Comparison of ENCODE assay signal across 9 cellular contexts in the genomic region with DNA sequence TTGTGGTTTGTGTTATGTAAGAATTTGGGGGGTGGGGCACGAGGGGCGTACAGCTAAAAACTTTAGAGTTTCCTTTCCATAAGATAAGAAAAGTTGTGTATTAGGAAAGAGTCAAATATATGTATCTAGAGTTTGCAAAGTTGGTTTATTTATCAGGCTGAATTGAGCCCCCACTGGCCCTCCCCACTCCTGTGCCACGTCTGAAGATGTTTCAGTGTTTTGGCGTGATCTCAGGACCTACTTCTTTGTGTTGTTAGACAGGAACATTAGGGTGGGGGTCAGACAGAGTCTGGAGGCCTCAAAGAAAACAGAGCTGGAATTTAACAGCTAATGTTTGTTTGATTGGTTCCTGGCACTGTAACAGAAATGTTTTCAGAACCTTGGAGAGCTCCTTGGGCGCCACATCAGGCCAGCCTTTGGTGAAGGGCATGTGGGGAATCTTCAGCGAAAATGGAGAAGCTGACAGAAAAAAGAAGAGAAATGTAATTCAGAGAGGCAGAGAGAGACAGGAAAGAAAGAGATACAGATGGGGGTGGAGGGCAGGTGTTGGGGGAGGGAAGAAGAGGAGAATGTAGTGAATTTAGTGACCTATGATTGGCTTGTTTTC. TPM values are rescaled to one million over a fixed set of nuclear protein-coding genes. Genes with fewer than 3 reads are reported as not detected.
DNase-seq lines count a peak whose midpoint lies in the region; ATAC-seq, FAIRE-seq and TF ChIP-seq lines count a peak whose summit lies in the region.
"Had no signal": no experiment of that assay in that cellular context is flagged by ENCODE, and none has a peak within 500 bp of the region (broad histone marks: within the 10 kb centered on the region; RNA-seq: fewer than 3 reads in every experiment).

No MANE protein-coding gene starts in this region.

- POLR2A ChIA-PET in HepG2 (lab: Yijun Ruan, JAX): interaction anchor here (0.8 to 2.0 kb wide), 3 partner anchors 19 to 23 kb away, joined by 3 to 7 read pairs (median 3); no protein-coding TSS in a partner anchor

- no peak overlapping the region for H3K56ac ChIP-seq in H9 (ENCODE audit: insufficient read length, low read depth, low read length)

- H2BK15ac ChIP-seq in H9 (ENCODE audit: low read depth, low read length): no peak overlapping the region

- CTCF ChIA-PET in HepG2 (lab: Yijun Ruan, JAX; ENCODE audit: low intra/inter-chr PET ratio, low total read pairs): no interaction called here

- H3K4me3 Mint-ChIP-seq in H9 (peak overlapping the region; percentile 64 to 83), T-helper 17 cell (no peak overlapping the region)

- H3K23ac ChIP-seq in H9 (ENCODE audit: insufficient read length, low read depth, low read length): no peak overlapping the region

- H3K4me1 Mint-ChIP-seq in H9 (peaks cover 9 to 11% of the 10 kb centered on the region in 2 experiments), T-helper 17 cell (no peaks in the 10 kb centered on the region)

- in situ Hi-C loops in HepG2 (cut with HindIII; ENCODE audit: extremely low pct_ligation_motif_present, low pct_unique_long_range_greater_than_20kb): no loop called here

- peak; percentile 43 for DNase-seq in EL
- DNase-seq in H9: peak; percentile 73
- DNase-seq in NOMO-1 treated with DMSO at 0.1 percent for 48 hours (lab: John Stamatoyannopoulos, UW; ENCODE audit: unreplicated experiment): peak; percentile 37
- DNase-seq in cardiac fibroblast (ENCODE audit: low read depth in 2 of 2): peak; percentile 53 to 57
- DNase-seq in HepG2 (ENCODE audit: low spot score): peak; percentile 85
- DNase-seq in T-helper 17 cell: no peak
- DNase-seq in activated T-cell treated with anti-CD3 and anti-CD28 coated beads, Interleukin-2, amount 50 U/mL, for 1 hour: no peak
- DNase-seq: lower lobe of right lung had no signal

- H3K9me3 ChIP-seq in H9 (ENCODE audit: control insufficient read depth, low read depth, low read length) (no peaks in the 10 kb centered on the region), HepG2 (ENCODE audit: low read length) (no peaks in the 10 kb centered on the region), T-helper 17 cell (ENCODE audit: control insufficient read depth, low read length, poor library complexity, severe bottlenecking) (no peaks in the 10 kb centered on the region)
- H3K9me3 ChIP-seq: lower lobe of right lung had no signal

- peak; percentile 51 for TF ChIP-seq RAD21 in HepG2 (CRISPR knock-in tag; IDR thresholded peaks at IDR 0.05)

- H4K20me1 ChIP-seq in H9 (ENCODE audit: control insufficient read depth, insufficient read depth, insufficient read length) (no peaks in the 10 kb centered on the region), HepG2 (ENCODE audit: insufficient read depth, low read length) (no peaks in the 10 kb centered on the region)

- H3K27ac ChIP-seq in H9 (ENCODE audit: insufficient read length, low read depth, low read length): no peak overlapping the region
- no peak overlapping the region for H3K27ac ChIP-seq in HepG2 (ENCODE audit: extremely low read length, insufficient read depth, low read length)
- H3K27ac ChIP-seq: lower lobe of right lung had no signal

- BruUV-seq in HepG2 (replicated peaks; lab: Mats Ljungman, UMichigan): no TSS peak

- H3K27me3 Mint-ChIP-seq in H9 (ENCODE audit: low read depth): peaks cover 12% of the 10 kb centered on the region
- no peaks in the 10 kb centered on the region for H3K27me3 Mint-ChIP-seq in T-helper 17 cell

- WGBS in H9 (ENCODE audit: extremely low coverage, insufficient read length, low lambda C conversion rate): no CpG with 5 or more reads among the region's 6 CpGs
- 1% methylated on average over 6 of the region's 6 CpGs for WGBS in HepG2 (ENCODE audit: low lambda C conversion rate)

- H3K9me3 Mint-ChIP-seq in H9: no peaks in the 10 kb centered on the region

- H3K79me1 ChIP-seq in H9 (ENCODE audit: insufficient read depth, low read depth, low read length, poor library complexity, severe bottlenecking): no peaks in the 10 kb centered on the region

- H4K8ac ChIP-seq in H9 (replicated peaks; ENCODE audit: insufficient read length, low read depth, low read length): no peak overlapping the region

- TF ChIP-seq CTCF in H9 (conservative IDR thresholded peaks at IDR 0.05) (no peak), cardiac fibroblast (IDR thresholded peaks at IDR 0.05; ENCODE audit: low read depth, low read length) (no peak), HepG2 (CRISPR knock-in tag; IDR thresholded peaks at IDR 0.05) (no peak)

- H3K4me1 ChIP-seq in H9 (ENCODE audit: insufficient read depth, low read length): no peaks in the 10 kb centered on the region
- H3K4me1 ChIP-seq in HepG2 (ENCODE audit: insufficient read depth, low read length): peaks cover 22% of the 10 kb centered on the region
- H3K4me1 ChIP-seq: lower lobe of right lung had no signal

- no peak overlapping the region for H3K27ac Mint-ChIP-seq in H9
- no peak overlapping the region for H3K27ac Mint-ChIP-seq in T-helper 17 cell

- H3T11ph ChIP-seq in H9 (ENCODE audit: low read length): no peak overlapping the region

- H2BK120ac ChIP-seq in H9 (ENCODE audit: low read depth, low read length, poor library complexity, severe bottlenecking): no peak overlapping the region

- no peak overlapping the region for H3K9ac ChIP-seq in H9 (ENCODE audit: extremely low read depth, insufficient read length, low read length)
- H3K9ac ChIP-seq in HepG2 (ENCODE audit: insufficient read depth, low read depth, low read length): no peak overlapping the region

- H2BK20ac ChIP-seq in H9 (ENCODE audit: low read depth, low read length, poor library complexity, severe bottlenecking): no peak overlapping the region

- no peak overlapping the region for H4K5ac ChIP-seq in H9 (ENCODE audit: insufficient read length, low read depth, low read length)

- H3K79me2 ChIP-seq in H9 (ENCODE audit: insufficient read depth, low read length) (no peaks in the 10 kb centered on the region), HepG2 (ENCODE audit: insufficient read depth, low read length) (no peaks in the 10 kb centered on the region)

- H3K4ac ChIP-seq in H9 (ENCODE audit: low read depth, low read length): no peak overlapping the region

- H3K4me2 ChIP-seq in H9 (ENCODE audit: insufficient read depth, insufficient read length, low read length) (peak overlapping the region; percentile 60), HepG2 (ENCODE audit: low read depth, low read length) (peak overlapping the region; percentile 73)

- TF ChIP-seq EP300 in HepG2 (IDR thresholded peaks at IDR 0.05; ENCODE audit: low read depth in 2 of 2, low read length in 2 of 2) (no peak), HepG2 (CRISPR knock-in tag; IDR thresholded peaks at IDR 0.05; ENCODE audit: borderline replicate concordance) (no peak)

- intact Hi-C loops in HepG2 (cut with micrococcal nuclease; ENCODE audit: unreplicated experiment): loop anchor here (1.0 to 5.0 kb wide), 2 partner anchors 22 to 81 kb away; no protein-coding TSS in a partner anchor

- no peaks in the 10 kb centered on the region for H3K27me3 ChIP-seq in H9 (ENCODE audit: insufficient read depth, low read length)
- no peaks in the 10 kb centered on the region for H3K27me3 ChIP-seq in HepG2 (ENCODE audit: control insufficient read depth in 1 of 2, insufficient read depth in 2 of 2, low read length in 2 of 2)

- FAIRE-seq in HepG2 (lab: Jason Lieb, UNC): peak; percentile 91

- peaks cover 3% of the 10 kb centered on the region for H3K23me2 ChIP-seq in H9 (ENCODE audit: insufficient read length, low read depth, low read length, poor library complexity, severe bottlenecking)

- H2BK12ac ChIP-seq in H9 (ENCODE audit: insufficient read length, low read depth, low read length): no peak overlapping the region

- H2AK5ac ChIP-seq in H9 (ENCODE audit: insufficient read length, low read length): no peak overlapping the region

- H4K91ac ChIP-seq in H9 (ENCODE audit: insufficient read length, low read depth, low read length): no peak overlapping the region

- ATAC-seq in HepG2 (peak; percentile 88), T-helper 17 cell (no peak), GM21825 (IDR thresholded peaks at IDR 0.05; ENCODE audit: unreplicated experiment) (no peak)

- H2BK5ac ChIP-seq in H9 (ENCODE audit: insufficient read length, low read length): no peak overlapping the region

- H3K4me3 ChIP-seq in cardiac fibroblast (replicated peaks in 1 of 2; ENCODE audit: low read depth in 2 of 2, low read length in 2 of 2): no peak overlapping the region
- peak overlapping the region in 2 of 3 experiments; percentile 30 to 67; a peak in 3 of 6 replicates for H3K4me3 ChIP-seq in HepG2 (replicated peaks in 1 of 3; ENCODE audit: insufficient read depth in 1 of 3, low read depth in 2 of 3, low read length in 3 of 3)
- H3K4me3 ChIP-seq: lower lobe of right lung had no signal

- no peak for TF ChIP-seq POLR2A in HepG2 (IDR thresholded peaks at IDR 0.05; ENCODE audit: insufficient read depth in 1 of 2, low read depth in 2 of 2, low read length in 2 of 2)

- no peak overlapping the region for H3K14ac ChIP-seq in H9 (ENCODE audit: insufficient read depth, low read length)

- H2AFZ ChIP-seq in H9 (ENCODE audit: low read length) (no peak overlapping the region), HepG2 (ENCODE audit: low read length) (no peak overlapping the region)

- no peaks in the 10 kb centered on the region for H3K36me3 ChIP-seq in HepG2 (replicated peaks in 1 of 2; ENCODE audit: control insufficient read depth in 1 of 2, insufficient read depth in 2 of 2, low read length in 2 of 2)
- H3K36me3 ChIP-seq: lower lobe of right lung had no signal

- no peak overlapping the region for H3K18ac ChIP-seq in H9 (ENCODE audit: insufficient read length, low read depth, low read length)

- H3K36me3 Mint-ChIP-seq in H9 (ENCODE audit: insufficient read depth in 1 of 3, low read depth in 3 of 3) (no peaks in the 10 kb centered on the region), T-helper 17 cell (ENCODE audit: low read depth) (no peaks in the 10 kb centered on the region)

RNA-seq across cellular contexts. Expression of gene NRSN1, which starts 0.7 kb away (rescaled TPM):
- not detected in 2 replicates for total RNA-seq in H9 (2021)
- total RNA-seq in HepG2 (2016; rRNA removed; fragmentation: Illumina TruSeq; extraction: Trizol): not detected in 2 replicates
- 0.10 and 0.18 TPM in 2 replicates for total RNA-seq in HepG2 (2016; cell fraction: cytosol; rRNA removed; fragmentation: Illumina TruSeq; extraction: Trizol; ENCODE audit: low read depth)
- not detected in 2 replicates for total RNA-seq in HepG2 (2016; cell fraction: insoluble cytoplasmic fraction; rRNA removed; fragmentation: Illumina TruSeq; extraction: Trizol)
- total RNA-seq in HepG2 (2016; cell fraction: membrane; rRNA removed; fragmentation: Illumina TruSeq; extraction: Trizol): 0.12 and 0.24 TPM in 2 replicates
- total RNA-seq in HepG2 (2016; cell fraction: nucleus; rRNA removed; fragmentation: Illumina TruSeq; extraction: Trizol): not detected in 2 replicates
- not detected in 2 replicates for polyA plus RNA-seq in HepG2 (2011; rRNA removed)
- not detected in 2 replicates for polyA plus RNA-seq in HepG2 (2011; cell fraction: cytosol; rRNA removed)
- not detected in 2 replicates for polyA plus RNA-seq in HepG2 (2011; cell fraction: nucleus; rRNA removed)
- polyA plus RNA-seq in HepG2 (2012): 0.09 TPM in 1 of 2 replicates, not detected in the other
- polyA plus RNA-seq in HepG2 (2016; cell fraction: cytosol; fragmentation: Illumina TruSeq; extraction: Trizol; ENCODE audit: low read depth): 0.15 and 0.17 TPM in 2 replicates
- not detected in 2 replicates for polyA plus RNA-seq in HepG2 (2016; cell fraction: insoluble cytoplasmic fraction; fragmentation: Illumina TruSeq; extraction: Trizol; ENCODE audit: low read depth)
- polyA plus RNA-seq in HepG2 (2016; cell fraction: membrane; fragmentation: Illumina TruSeq; extraction: Trizol; ENCODE audit: low read depth): 0.20 and 0.24 TPM in 2 replicates
- 0.64 TPM in 1 of 2 replicates, not detected in the other for polyA plus RNA-seq in HepG2 (2016; cell fraction: nucleus; fragmentation: Illumina TruSeq; extraction: Trizol; ENCODE audit: insufficient read depth, low read depth)
- 0.36 TPM in 1 of 2 replicates, not detected in the other for polyA minus RNA-seq in HepG2 (2011; rRNA and poly(A)+ RNA removed; ENCODE audit: low replicate concordance)
- polyA minus RNA-seq in HepG2 (2011; cell fraction: cytosol; rRNA and poly(A)+ RNA removed): not detected in 2 replicates
- polyA minus RNA-seq in HepG2 (2011; cell fraction: nucleus; rRNA and poly(A)+ RNA removed): 0.75 and 0.90 TPM in 2 replicates
- not detected for total RNA-seq in T-helper 17 cell
- total RNA-seq: lower lobe of right lung had no signal

Comparison
In these comparisons a context has a peak if more than half of its experiments do, and no peak if none do; other contexts are left out.
1. DNase-seq: peak in EL (single experiment), H9 (single experiment), NOMO-1 treated with DMSO at 0.1 percent for 48 hours (single experiment), cardiac fibroblast (2 of 2) and HepG2 (single experiment); none in T-helper 17 cell (0 of 3) and activated T-cell treated with anti-CD3 and anti-CD28 coated beads, Interleukin-2, amount 50 U/mL, for 1 hour (single experiment).
2. H3K4me3 ChIP-seq: peak in HepG2 (2 of 3); none in cardiac fibroblast (0 of 2).